ENCODE assay signal across 11 cellular contexts in the genomic region with DNA sequence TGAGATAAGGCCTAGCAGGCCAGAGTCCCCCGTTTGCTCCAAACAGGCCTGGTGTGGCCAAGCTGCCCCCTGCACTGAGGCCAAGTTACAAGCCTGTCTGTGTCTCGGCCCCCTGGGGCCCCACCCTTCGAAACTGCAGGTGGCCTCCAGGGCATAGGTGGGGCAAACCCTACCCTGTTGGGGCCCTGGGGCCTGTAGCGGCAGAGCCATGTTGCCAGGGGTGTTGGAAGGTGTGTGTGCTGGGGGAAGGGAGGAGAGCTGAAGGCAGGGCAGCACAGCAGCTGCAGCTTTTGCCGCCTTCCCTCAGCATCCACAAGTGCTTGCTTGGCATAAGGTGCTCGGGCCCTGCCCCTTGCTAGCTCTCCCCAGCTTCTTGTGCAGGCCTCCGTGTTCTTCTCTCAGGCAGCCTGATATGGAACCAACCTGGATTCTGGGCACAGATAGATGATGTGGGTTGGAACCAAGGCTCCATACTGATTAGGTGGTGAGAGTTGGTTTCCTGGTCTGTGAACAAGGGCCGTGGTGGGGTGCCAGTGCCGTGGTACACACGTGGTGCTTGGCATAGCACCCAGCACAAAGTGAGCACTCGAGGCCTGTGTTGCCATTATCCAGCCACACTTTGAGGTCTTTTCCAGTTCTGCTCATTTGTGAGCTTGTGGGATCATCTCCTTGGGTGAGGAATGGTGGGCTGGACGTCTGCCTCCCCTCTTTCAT. TPM values are rescaled to one million over a fixed set of nuclear protein-coding genes. Genes with fewer than 3 reads are reported as not detected.
DNase-seq lines count a peak whose midpoint lies in the region; ATAC-seq and TF ChIP-seq lines count a peak whose summit lies in the region.
"Had no signal": no experiment of that assay in that cellular context is flagged by ENCODE, and none has a peak within 500 bp of the region (broad histone marks: within the 10 kb centered on the region; RNA-seq: fewer than 3 reads in every experiment).

No MANE protein-coding gene starts in this region.

- peaks cover 24% of the 10 kb centered on the region for H3K27me3 Mint-ChIP-seq in CD4-positive, alpha-beta T cell
- no peaks in the 10 kb centered on the region for H3K27me3 Mint-ChIP-seq in central memory CD8-positive, alpha-beta T cell
- no peaks in the 10 kb centered on the region for H3K27me3 Mint-ChIP-seq in neural crest cell (ENCODE audit: low read depth)

- peaks cover 34% of the 10 kb centered on the region for H3K36me3 ChIP-seq in KOPT-K1 (ENCODE audit: insufficient read depth, low read length)
- H3K36me3 ChIP-seq: uterus had no signal

- H3K27ac ChIP-seq in CD4-positive, alpha-beta T cell (ENCODE audit: low read depth, low read length): peak overlapping the region; percentile 22
- H3K27ac ChIP-seq in KOPT-K1 (ENCODE audit: low read depth, low read length, poor library complexity, severe bottlenecking): peak overlapping the region; percentile 99

- peak; percentile 12 for ATAC-seq in CD4-positive, alpha-beta T cell (ENCODE audit: poor library complexity)
- ATAC-seq in central memory CD8-positive, alpha-beta T cell (replicated peaks; ENCODE audit: extremely low read depth, poor library complexity, severe bottlenecking): no peak
- no peak for ATAC-seq in HG03565 (IDR thresholded peaks at IDR 0.05; ENCODE audit: unreplicated experiment)

- intact Hi-C loops in CD4-positive, alpha-beta T cell (cut with DNase I, micrococcal nuclease): no loop called here

- no peaks in the 10 kb centered on the region for H3K9me3 ChIP-seq in CD4-positive, alpha-beta T cell (ENCODE audit: control insufficient read depth, low read length)
- H3K9me3 ChIP-seq in KOPT-K1 (ENCODE audit: insufficient read depth, low read length, poor library complexity, severe bottlenecking): no peaks in the 10 kb centered on the region
- H3K9me3 ChIP-seq: uterus had no signal

- peak overlapping the region; percentile 97 for H3K27ac Mint-ChIP-seq in CD4-positive, alpha-beta T cell
- H3K27ac Mint-ChIP-seq in central memory CD8-positive, alpha-beta T cell (ENCODE audit: low read depth): peak overlapping the region; percentile 100
- peak overlapping the region; percentile 27 for H3K27ac Mint-ChIP-seq in neural crest cell (ENCODE audit: unreplicated experiment)

- CTCF ChIA-PET in CD4-positive, alpha-beta T cell (lab: Charles Lee): interaction anchor here (0.9 to 4.0 kb wide), 3 partner anchors 20 to 91 kb away, joined by 3 to 20 read pairs (median 3); no protein-coding TSS in a partner anchor

- H3K4me1 Mint-ChIP-seq in CD4-positive, alpha-beta T cell (ENCODE audit: low read depth): peaks cover 89% of the 10 kb centered on the region
- peaks cover 87% of the 10 kb centered on the region for H3K4me1 Mint-ChIP-seq in central memory CD8-positive, alpha-beta T cell
- H3K4me1 Mint-ChIP-seq in neural crest cell: peaks cover 8% of the 10 kb centered on the region

- no peaks in the 10 kb centered on the region for H3K9me3 Mint-ChIP-seq in CD4-positive, alpha-beta T cell
- no peaks in the 10 kb centered on the region for H3K9me3 Mint-ChIP-seq in central memory CD8-positive, alpha-beta T cell
- no peaks in the 10 kb centered on the region for H3K9me3 Mint-ChIP-seq in neural crest cell

- DNase-seq in CD4-positive, alpha-beta T cell: peak in 1 of 10 experiments; percentile 57
- DNase-seq in central memory CD8-positive, alpha-beta T cell (ENCODE audit: low spot score in 2 of 2): no peak
- DNase-seq in neural crest cell (ENCODE audit: low read depth, low spot score) (no peak), GM19238 (ENCODE audit: insufficient read length, low spot score) (no peak), NCI-H774 (lab: John Stamatoyannopoulos, UW) (no peak), DMS 273 (lab: John Stamatoyannopoulos, UW; ENCODE audit: unreplicated experiment) (no peak)
- DNase-seq: cerebellar nuclear complex, NCI-H187 treated with DMSO at 0.1 percent for 48 hours, uterus had no signal

- no peak for TF ChIP-seq CTCF in CD4-positive, alpha-beta T cell (IDR thresholded peaks at IDR 0.05)
- peak; percentile 2 for TF ChIP-seq CTCF in neural crest cell (conservative IDR thresholded peaks at IDR 0.05)

- peak overlapping the region; percentile 67 for H3K4me3 Mint-ChIP-seq in CD4-positive, alpha-beta T cell
- H3K4me3 Mint-ChIP-seq in central memory CD8-positive, alpha-beta T cell: peak overlapping the region; percentile 65
- no peak overlapping the region for H3K4me3 Mint-ChIP-seq in neural crest cell

- no peaks in the 10 kb centered on the region for H3K27me3 ChIP-seq in CD4-positive, alpha-beta T cell (ENCODE audit: control insufficient read depth, insufficient read depth, low read length)
- H3K27me3 ChIP-seq: uterus had no signal

- POLR2A ChIA-PET in CD4-positive, alpha-beta T cell (lab: Charles Lee): interaction anchor here (0.5 to 25.5 kb wide), 18 partner anchors 7 to 380 kb away, joined by 3 to 1045 read pairs (median 26); a partner anchor contains a TSS

- peaks cover 90% of the 10 kb centered on the region for H3K36me3 Mint-ChIP-seq in CD4-positive, alpha-beta T cell (ENCODE audit: low read depth)
- H3K36me3 Mint-ChIP-seq in central memory CD8-positive, alpha-beta T cell (ENCODE audit: insufficient read depth): peaks cover 92% of the 10 kb centered on the region
- H3K36me3 Mint-ChIP-seq in neural crest cell (ENCODE audit: low read depth): no peaks in the 10 kb centered on the region

RNA-seq across cellular contexts. Expression of a gene that starts 12.6 kb away (rescaled TPM):
- total RNA-seq in CD4-positive, alpha-beta T cell: 1,000 to 10,000 TPM; 1,212 to 1,234 TPM
- 4.5 and 4.7 TPM in 2 replicates for total RNA-seq in neural crest cell

Comparison
In these comparisons a context has a peak if more than half of its experiments do, and no peak if none do; other contexts are left out.
1. H3K27ac Mint-ChIP-seq: peak in every context shown above with its lines; median percentile 100 in central memory CD8-positive, alpha-beta T cell; 97 in CD4-positive, alpha-beta T cell; 27 in neural crest cell.
2. RNA of a gene that starts 12.6 kb away (total RNA-seq): 1,212 to 1,234 TPM in CD4-positive, alpha-beta T cell; 4.5 to 4.7 TPM in neural crest cell; every median in the first group is over 100 times any median in the second.